In the genomic region with DNA sequence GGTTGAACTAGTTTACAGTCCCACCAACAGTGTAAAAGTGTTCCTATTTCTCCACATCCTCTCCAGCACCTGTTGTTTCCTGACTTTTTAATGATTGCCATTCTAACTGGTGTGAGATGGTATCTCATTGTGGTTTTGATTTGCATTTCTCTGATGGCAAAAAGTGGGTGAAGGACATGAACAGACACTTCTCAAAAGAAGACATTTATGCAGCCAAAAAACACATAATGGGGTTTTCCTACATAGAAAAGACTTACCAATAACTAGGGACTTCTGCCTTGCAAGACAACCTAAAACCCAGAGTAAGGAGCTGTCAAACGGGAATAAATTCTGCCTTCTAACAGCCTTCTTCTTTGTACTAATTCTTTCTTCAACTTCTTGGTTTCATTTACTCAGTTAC, we compare ENCODE assay signal across 2 cellular contexts. TPM values are rescaled to one million over a fixed set of nuclear protein-coding genes. Genes with fewer than 3 reads are reported as not detected.
"Had no signal": no experiment of that assay in that cellular context is flagged by ENCODE, and none has a peak within 500 bp of the region (broad histone marks: within the 10 kb centered on the region; RNA-seq: fewer than 3 reads in every experiment).

No MANE protein-coding gene starts in this region.

RNA-seq across cellular contexts. Expression of gene CCDC141, which starts 4.3 kb away (rescaled TPM):
- total RNA-seq: MCF 10A, SJSA1 had no signal
